In genomic region chr12:120944645-120945217, GRCh38 we compare ENCODE assay signal across 8 cellular contexts. TPM values are rescaled to one million over a fixed set of nuclear protein-coding genes. Genes with fewer than 3 reads are reported as not detected.
A peak's percentile ranks its signal among the peaks of the same experiment; 100 is the strongest.
DNase-seq lines count a peak whose midpoint lies in the region; ATAC-seq and TF ChIP-seq lines count a peak whose summit lies in the region.

No MANE protein-coding gene starts in this region.

- peaks cover 12% of the 10 kb centered on the region for H3K27me3 Mint-ChIP-seq in chondrocyte (ENCODE audit: low read depth)

- no peaks in the 10 kb centered on the region for H3K36me3 ChIP-seq in MG63
- H3K36me3 ChIP-seq in lung (ENCODE audit: control insufficient read depth in 2 of 2, insufficient read depth in 2 of 2, low read length in 2 of 2): no peaks in the 10 kb centered on the region

- TF ChIP-seq CTCF in chondrocyte (IDR thresholded peaks at IDR 0.05) (peak; percentile 82), lung (IDR thresholded peaks at IDR 0.05; ENCODE audit: control extremely low read depth, extremely low read depth) (peak; percentile 34)

- WGBS in lung, 2 donors: 41 to 51% methylated on average over 9 of the region's 9 CpGs

- H3K9me3 ChIP-seq in MG63 (no peaks in the 10 kb centered on the region), lung (ENCODE audit: control insufficient read depth in 2 of 2, insufficient read depth in 1 of 2, low read length in 1 of 2) (peaks cover 0 to 3% of the 10 kb centered on the region in 2 donors)

- no peaks in the 10 kb centered on the region for H3K4me1 ChIP-seq in lung (ENCODE audit: control insufficient read depth in 2 of 2, insufficient read depth in 2 of 2, low read length in 2 of 2)

- H3K4me3 Mint-ChIP-seq in chondrocyte (ENCODE audit: unreplicated experiment): no peak overlapping the region

- H3K27me3 ChIP-seq in MG63 (no peaks in the 10 kb centered on the region), lung (ENCODE audit: control insufficient read depth, insufficient read depth) (no peaks in the 10 kb centered on the region)

- H3K4me1 Mint-ChIP-seq in chondrocyte (ENCODE audit: low read depth): no peaks in the 10 kb centered on the region

- H3K9me3 Mint-ChIP-seq in chondrocyte (ENCODE audit: low read depth): no peaks in the 10 kb centered on the region

- peak; percentile 70 for DNase-seq in GM03348 (ENCODE audit: low spot score)
- peak; percentile 39 for DNase-seq in MG63
- peak; percentile 71 for DNase-seq in activated CD4-positive, CD25-positive, alpha-beta regulatory T cell treated with anti-CD3 and anti-CD28 coated beads, Interleukin-2, amount 50 U/mL, for 72 hours
- DNase-seq in chondrocyte (ENCODE audit: low spot score): no peak
- peak; percentile 60 for DNase-seq in lung (ENCODE audit: low spot score)
- peak; percentile 15 to 53 for DNase-seq in stimulated activated CD8-positive, alpha-beta memory T cell treated with anti-CD3 and anti-CD28 coated beads, Interleukin-4, amount 100 ng/mL, for 4 hours (ENCODE audit: low read depth in 2 of 2, low spot score in 1 of 2)

- peak; percentile 41 for ATAC-seq in lung (ENCODE audit: insufficient read depth, low FRiP score)
- ATAC-seq in HG03025 (IDR thresholded peaks at IDR 0.05; ENCODE audit: low FRiP score, unreplicated experiment): no peak
- ATAC-seq in GM21423 (IDR thresholded peaks at IDR 0.05; ENCODE audit: unreplicated experiment): no peak

- no peaks in the 10 kb centered on the region for H3K36me3 Mint-ChIP-seq in chondrocyte (ENCODE audit: low read depth)

- H3K27ac ChIP-seq in lung (ENCODE audit: low read depth in 1 of 2, low read length in 1 of 2): no peak overlapping the region

- H3K4me3 ChIP-seq in MG63 (no peak overlapping the region), lung (no peak overlapping the region)

- H3K27ac Mint-ChIP-seq in chondrocyte (ENCODE audit: unreplicated experiment): no peak overlapping the region

RNA-seq across cellular contexts. Expression of gene HNF1A, which starts 33.6 kb away (rescaled TPM):
- total RNA-seq in MG63 (2014; rRNA removed; shearing (Covaris generic); ENCODE audit: low replicate concordance): not detected in 2 replicates
- total RNA-seq in chondrocyte (not detected in 3 replicates), lung (under 1 TPM; 0.46 to 0.52 TPM)
- under 1 TPM; 0.06 to 0.08 TPM for polyA plus RNA-seq in lung

RNA-seq across cellular contexts. Expression of gene SPPL3, which starts 40.6 kb away (rescaled TPM):
- 6.2 and 13.1 TPM in 2 replicates for total RNA-seq in MG63 (2014; rRNA removed; shearing (Covaris generic); ENCODE audit: low replicate concordance)
- total RNA-seq in chondrocyte (45.7 to 53.6 TPM (median 51.3 TPM) in 3 replicates), lung (10 to 100 TPM; 39.3 to 52.3 TPM)
- 10 to 100 TPM; 14.2 to 19.8 TPM for polyA plus RNA-seq in lung
